Comparison of ENCODE assay signal across 2 cellular contexts in the genomic region with DNA sequence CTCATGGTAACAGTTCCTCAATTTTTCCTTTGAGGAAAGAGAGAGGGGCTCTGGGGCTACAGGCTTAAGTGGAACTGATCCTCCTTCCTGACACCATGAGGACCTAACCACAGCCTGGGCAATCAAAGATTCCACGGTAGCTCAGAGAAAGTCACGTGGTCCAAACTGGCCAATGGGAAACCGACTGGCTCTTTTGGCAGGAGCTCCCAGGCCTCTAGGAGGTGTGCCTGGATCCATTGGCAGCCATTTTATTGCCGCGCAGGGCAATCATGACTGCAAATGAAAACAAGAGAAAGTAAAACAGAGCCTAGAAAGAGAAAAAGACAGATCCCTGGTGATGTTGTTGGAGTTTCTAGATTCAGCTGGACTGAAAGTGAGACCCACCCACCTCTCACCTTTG.
TF ChIP-seq lines count a peak whose summit lies in the region.

No MANE protein-coding gene starts in this region.

TF ChIP-seq in HepG2, 621 proteins besides CTCF, POLR2A, EP300 and RAD21:
- no peak for TF ChIP-seq JUNB (CRISPR knock-in tag; IDR thresholded peaks at IDR 0.05; ENCODE audit: borderline replicate concordance)
- TF ChIP-seq, protein P1, sequence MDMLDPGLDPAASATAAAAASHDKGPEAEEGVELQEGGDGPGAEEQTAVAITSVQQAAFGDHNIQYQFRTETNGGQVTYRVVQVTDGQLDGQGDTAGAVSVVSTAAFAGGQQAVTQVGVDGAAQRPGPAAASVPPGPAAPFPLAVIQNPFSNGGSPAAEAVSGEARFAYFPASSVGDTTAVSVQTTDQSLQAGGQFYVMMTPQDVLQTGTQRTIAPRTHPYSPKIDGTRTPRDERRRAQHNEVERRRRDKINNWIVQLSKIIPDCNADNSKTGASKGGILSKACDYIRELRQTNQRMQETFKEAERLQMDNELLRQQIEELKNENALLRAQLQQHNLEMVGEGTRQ (IDR thresholded peaks at IDR 0.05; ENCODE audit: low read depth, low read length), result peak; percentile 13; the same call in 1 of the 2 replicates
- TF ChIP-seq, protein P1 (CRISPR knock-in tag; IDR thresholded peaks at IDR 0.05; ENCODE audit: borderline replicate concordance), result no peak
- TF ChIP-seq RAD51 (IDR thresholded peaks at IDR 0.05; ENCODE audit: borderline replicate concordance), result peak; percentile 12; the same call in 1 of the 2 replicates
- TF ChIP-seq JUND (CRISPR knock-in tag; IDR thresholded peaks at IDR 0.05), result no peak

TF ChIP-seq in WTC11, 78 proteins besides CTCF, POLR2A, EP300 and RAD21:
- TF ChIP-seq NFYB (CRISPR knock-in tag; conservative IDR thresholded peaks at IDR 0.05; ENCODE audit: low read depth) (0 out of 2 replicates have a peak, but pooled peaks have one; percentile 23), EMX1 (CRISPR knock-in tag; IDR thresholded peaks at IDR 0.05) (no peak), ZNF232 (CRISPR knock-in tag; IDR thresholded peaks at IDR 0.05) (no peak)
- TF ChIP-seq, protein P2, sequence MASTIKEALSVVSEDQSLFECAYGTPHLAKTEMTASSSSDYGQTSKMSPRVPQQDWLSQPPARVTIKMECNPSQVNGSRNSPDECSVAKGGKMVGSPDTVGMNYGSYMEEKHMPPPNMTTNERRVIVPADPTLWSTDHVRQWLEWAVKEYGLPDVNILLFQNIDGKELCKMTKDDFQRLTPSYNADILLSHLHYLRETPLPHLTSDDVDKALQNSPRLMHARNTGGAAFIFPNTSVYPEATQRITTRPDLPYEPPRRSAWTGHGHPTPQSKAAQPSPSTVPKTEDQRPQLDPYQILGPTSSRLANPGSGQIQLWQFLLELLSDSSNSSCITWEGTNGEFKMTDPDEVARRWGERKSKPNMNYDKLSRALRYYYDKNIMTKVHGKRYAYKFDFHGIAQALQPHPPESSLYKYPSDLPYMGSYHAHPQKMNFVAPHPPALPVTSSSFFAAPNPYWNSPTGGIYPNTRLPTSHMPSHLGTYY (CRISPR knock-in tag; IDR thresholded peaks at IDR 0.05), result no peak
- TF ChIP-seq, protein P3, sequence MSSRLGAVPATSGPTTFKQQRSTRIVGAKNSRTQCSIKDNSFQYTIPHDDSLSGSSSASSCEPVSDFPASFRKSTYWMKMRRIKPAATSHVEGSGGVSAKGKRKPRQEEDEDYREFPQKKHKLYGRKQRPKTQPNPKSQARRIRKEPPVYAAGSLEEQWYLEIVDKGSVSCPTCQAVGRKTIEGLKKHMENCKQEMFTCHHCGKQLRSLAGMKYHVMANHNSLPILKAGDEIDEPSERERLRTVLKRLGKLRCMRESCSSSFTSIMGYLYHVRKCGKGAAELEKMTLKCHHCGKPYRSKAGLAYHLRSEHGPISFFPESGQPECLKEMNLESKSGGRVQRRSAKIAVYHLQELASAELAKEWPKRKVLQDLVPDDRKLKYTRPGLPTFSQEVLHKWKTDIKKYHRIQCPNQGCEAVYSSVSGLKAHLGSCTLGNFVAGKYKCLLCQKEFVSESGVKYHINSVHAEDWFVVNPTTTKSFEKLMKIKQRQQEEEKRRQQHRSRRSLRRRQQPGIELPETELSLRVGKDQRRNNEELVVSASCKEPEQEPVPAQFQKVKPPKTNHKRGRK (CRISPR knock-in tag; IDR thresholded peaks at IDR 0.05; ENCODE audit: borderline replicate concordance), result no peak
- TF ChIP-seq, protein P4, sequence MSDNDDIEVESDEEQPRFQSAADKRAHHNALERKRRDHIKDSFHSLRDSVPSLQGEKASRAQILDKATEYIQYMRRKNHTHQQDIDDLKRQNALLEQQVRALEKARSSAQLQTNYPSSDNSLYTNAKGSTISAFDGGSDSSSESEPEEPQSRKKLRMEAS (CRISPR knock-in tag; IDR thresholded peaks at IDR 0.05), result no peak
- TF ChIP-seq, protein P1 (CRISPR knock-in tag; IDR thresholded peaks at IDR 0.05), result peak; percentile 64
TF ChIP-seq in WTC11: peak in this region for 2.
